2 cellular contexts compared by ENCODE assay signal in genomic region chr16:82008957-82009592, GRCh38.
A peak's percentile ranks its signal among the peaks of the same experiment; 100 is the strongest.
TF ChIP-seq lines count a peak whose summit lies in the region.

No MANE protein-coding gene starts in this region.

TF ChIP-seq in HepG2, 621 proteins besides CTCF, POLR2A, EP300 and RAD21:
- TF ChIP-seq ZNF280B (CRISPR knock-in tag; IDR thresholded peaks at IDR 0.05; ENCODE audit: borderline replicate concordance) (0 out of 2 replicates have a peak, but pooled peaks have one; percentile 25), ATF7 (IDR thresholded peaks at IDR 0.05) (no peak), ATF7 (CRISPR knock-in tag; IDR thresholded peaks at IDR 0.05) (no peak), ZNF124 (CRISPR knock-in tag; IDR thresholded peaks at IDR 0.05) (no peak)
TF ChIP-seq in HepG2: peak in this region for 1.

TF ChIP-seq in K562, 482 proteins besides CTCF, POLR2A, EP300 and RAD21:
- TF ChIP-seq KLF13 (tag; IDR thresholded peaks at IDR 0.05; ENCODE audit: borderline replicate concordance, low read depth) (no peak), ZNF23 (CRISPR knock-in tag; IDR thresholded peaks at IDR 0.05) (no peak), ARID3B (CRISPR knock-in tag; IDR thresholded peaks at IDR 0.05; ENCODE audit: borderline replicate concordance) (no peak), CBX1 (IDR thresholded peaks at IDR 0.05; ENCODE audit: low read depth) (peak; percentile 47; the same call in 1 of the 2 replicates), ZNF280B (CRISPR knock-in tag; IDR thresholded peaks at IDR 0.05) (0 out of 2 replicates have a peak, but pooled peaks have one; percentile 63), NR4A1 (CRISPR knock-in tag; IDR thresholded peaks at IDR 0.05) (no peak), NR4A1 (tag; IDR thresholded peaks at IDR 0.05) (no peak), TAF15 (IDR thresholded peaks at IDR 0.05; ENCODE audit: low read depth, low read length) (no peak), CBX5 (IDR thresholded peaks at IDR 0.05; ENCODE audit: borderline replicate concordance, low read depth) (peak; percentile 83; the same call in 1 of the 2 replicates), ZNF124 (CRISPR knock-in tag; IDR thresholded peaks at IDR 0.05) (no peak), TRIM28 (IDR thresholded peaks at IDR 0.05) (peak; percentile 33; the same call in 1 of the 2 replicates), ZNF436 (CRISPR knock-in tag; IDR thresholded peaks at IDR 0.05) (no peak), CBX3 (IDR thresholded peaks at IDR 0.05; ENCODE audit: borderline replicate concordance in 1 of 2, low read length in 2 of 2) (0 out of 3 replicates have a peak, but pooled peaks of 1 of the 2 experiments have one; percentile 22), ARHGAP35 (IDR thresholded peaks at IDR 0.05; ENCODE audit: partially characterized antibody) (no peak), EHMT2 (IDR thresholded peaks at IDR 0.05) (no peak), FOXJ3 (CRISPR knock-in tag; IDR thresholded peaks at IDR 0.05) (no peak), EWSR1 (IDR thresholded peaks at IDR 0.05; ENCODE audit: borderline replicate concordance, low read depth, partially characterized antibody) (no peak), CREB5 (CRISPR knock-in tag; IDR thresholded peaks at IDR 0.05) (no peak), CBX2 (IDR thresholded peaks at IDR 0.05; ENCODE audit: insufficient read depth, low read length, poor library complexity, severe bottlenecking) (no peak), ZFP36 (IDR thresholded peaks at IDR 0.05; ENCODE audit: low read depth, low read length, partially characterized antibody) (peak; percentile 62), ZNF76 (CRISPR knock-in tag; IDR thresholded peaks at IDR 0.05; ENCODE audit: borderline replicate concordance) (no peak), FOS (IDR thresholded peaks at IDR 0.05; ENCODE audit: extremely low read depth, insufficient read length) (no peak), HMG20A (CRISPR knock-in tag; conservative IDR thresholded peaks at IDR 0.05) (no peak), POLR2AphosphoS2 (IDR thresholded peaks at IDR 0.05; ENCODE audit: low read length) (no peak), HDGF (IDR thresholded peaks at IDR 0.05) (no peak), HDAC2 (IDR thresholded peaks at IDR 0.05) (no peak), DNMT1 (IDR thresholded peaks at IDR 0.05) (no peak), PTTG1 (tag; IDR thresholded peaks at IDR 0.05; ENCODE audit: low read depth) (no peak), ATF3 (IDR thresholded peaks at IDR 0.05) (no peak), ATF3 (CRISPR knock-in tag; conservative IDR thresholded peaks at IDR 0.05) (no peak), SAFB (IDR thresholded peaks at IDR 0.05; ENCODE audit: borderline replicate concordance, low read depth, low read length) (no peak), SMAD2 (IDR thresholded peaks at IDR 0.05; ENCODE audit: low read depth, low read length) (no peak), PATZ1 (CRISPR knock-in tag; IDR thresholded peaks at IDR 0.05; ENCODE audit: borderline replicate concordance) (no peak)
